Comparison of ENCODE assay signal across 8 cellular contexts in genomic region chr7:92528188-92528957, GRCh38. TPM values are rescaled to one million over a fixed set of nuclear protein-coding genes. Genes with fewer than 3 reads are reported as not detected.
A peak's percentile ranks its signal among the peaks of the same experiment; 100 is the strongest.
DNase-seq lines count a peak whose midpoint lies in the region; ATAC-seq and TF ChIP-seq lines count a peak whose summit lies in the region.

TSS of gene PEX1 (minus strand) at chr7:92528520. CDS start at chr7:92528435, 85 bp downstream.
TSS of gene RBM48 (plus strand) at chr7:92528795. CDS start at chr7:92528814, 19 bp downstream.

- H3K9ac ChIP-seq in smooth muscle cell (ENCODE audit: low read depth): peak within 1 kb of the TSS; percentile 95

- no peaks in the 10 kb centered on the region for H3K9me3 ChIP-seq in smooth muscle cell (replicated peaks; ENCODE audit: low read depth)

- peak; percentile 24 for TF ChIP-seq CTCF in AG09319 (IDR thresholded peaks at IDR 0.05; ENCODE audit: low read depth, low read length)
- TF ChIP-seq CTCF in WTC11 (IDR thresholded peaks at IDR 0.05): no peak; the same call in 1 of the 2 replicates
- TF ChIP-seq CTCF in cardiac fibroblast (IDR thresholded peaks at IDR 0.05; ENCODE audit: low read depth, low read length): peak; percentile 17
- peak; percentile 8 for TF ChIP-seq CTCF in smooth muscle cell (IDR thresholded peaks at IDR 0.05; ENCODE audit: borderline replicate concordance, insufficient read depth, poor library complexity, severe bottlenecking)

- POLR2A ChIA-PET in WTC11 (lab: Charles Lee): interaction anchor here (0.5 to 2.0 kb wide), 7 partner anchors 21 to 588 kb away, joined by 3 to 8 read pairs (median 4); partner anchors contain the start of genes AKAP9, ANKIB1 and KRIT1

- H3K9me3 Mint-ChIP-seq in WTC11: no peaks in the 10 kb centered on the region

- peaks cover 18% of the 10 kb centered on the region for H3K4me1 Mint-ChIP-seq in WTC11

- peak; percentile 98 for ATAC-seq in HG03196 (IDR thresholded peaks at IDR 0.05; ENCODE audit: unreplicated experiment)
- ATAC-seq in WTC11: peak; percentile 96

- DNase-seq in AG09319 (ENCODE audit: extremely low read depth, low read depth): peak; percentile 98
- peak; percentile 99 for DNase-seq in NCI-H226
- DNase-seq in WTC11 (ENCODE audit: low spot score): peak; percentile 97
- DNase-seq in cardiac fibroblast (ENCODE audit: low read depth in 2 of 2): peak; percentile 99
- DNase-seq in iPS-NIHi7 (ENCODE audit: extremely low spot score): peak; percentile 98
- DNase-seq in smooth muscle cell (lab: John Stamatoyannopoulos, UW; ENCODE audit: unreplicated experiment): peak; percentile 78

- in situ Hi-C loops in GM18951 (cut with MboI; ENCODE audit: low sequenced_read_pairs, unreplicated experiment): no loop called here

- peak within 1 kb of the TSS; percentile 91 for H3K27ac ChIP-seq in smooth muscle cell (ENCODE audit: low read depth)

- H3K4me1 ChIP-seq in smooth muscle cell (ENCODE audit: low read depth): peaks cover 18% of the 10 kb centered on the region

- no peaks in the 10 kb centered on the region for H3K27me3 ChIP-seq in smooth muscle cell (ENCODE audit: low read depth)

- peak within 1 kb of the TSS; percentile 92 for H3K4me2 ChIP-seq in smooth muscle cell

- WGBS in smooth muscle cell (ENCODE audit: low lambda C conversion rate): 1% methylated on average over 56 of the region's 79 CpGs

- peak; percentile 71 for TF ChIP-seq POLR2A in GM18951 (IDR thresholded peaks at IDR 0.05; ENCODE audit: extremely low read depth, insufficient read depth, insufficient read length)

- peaks cover 23% of the 10 kb centered on the region for H3K36me3 Mint-ChIP-seq in WTC11

- H3F3A ChIP-seq in smooth muscle cell (ENCODE audit: low read depth): no peaks in the 10 kb centered on the region

- H3K27ac Mint-ChIP-seq in WTC11: peak within 1 kb of the TSS; percentile 96

- H3K4me3 ChIP-seq in cardiac fibroblast (replicated peaks in 1 of 2; ENCODE audit: low read depth in 2 of 2, low read length in 2 of 2) (peak within 1 kb of the TSS; percentile 91 to 96), smooth muscle cell (peak within 1 kb of the TSS; percentile 84)

- H3K4me3 Mint-ChIP-seq in WTC11: peak within 1 kb of the TSS; percentile 91

- CTCF ChIA-PET in WTC11 (lab: Charles Lee): interaction anchor here (0.7 to 1.6 kb wide), 27 partner anchors 11 to 648 kb away, joined by 3 to 17 read pairs (median 5); partner anchors contain the start of genes CDK6, CYP51A1, FAM133B and GATAD1

- H3K36me3 ChIP-seq in smooth muscle cell (ENCODE audit: low read depth): peaks cover 17% of the 10 kb centered on the region

- H4K20me1 ChIP-seq in smooth muscle cell (ENCODE audit: low read depth): no peaks in the 10 kb centered on the region

- peaks cover 22% of the 10 kb centered on the region for H3K79me2 ChIP-seq in smooth muscle cell (ENCODE audit: low read depth)

- H2AFZ ChIP-seq in smooth muscle cell (ENCODE audit: low read depth): peak within 1 kb of the TSS; percentile 98

- no peaks in the 10 kb centered on the region for H3K27me3 Mint-ChIP-seq in WTC11 (ENCODE audit: low read depth)

TF ChIP-seq in WTC11, 78 proteins besides CTCF, POLR2A, EP300 and RAD21 (continues in another document):
- TF ChIP-seq ZNF396 (CRISPR knock-in tag; IDR thresholded peaks at IDR 0.05; ENCODE audit: borderline replicate concordance): no peak
- TF ChIP-seq FOXP1 (CRISPR knock-in tag; IDR thresholded peaks at IDR 0.05; ENCODE audit: borderline replicate concordance): peak; percentile 89
- peak; percentile 74 for TF ChIP-seq CREM (CRISPR knock-in tag; IDR thresholded peaks at IDR 0.05)
- 0 out of 2 replicates have a peak, but pooled peaks have one; percentile 28 for TF ChIP-seq TCF7 (CRISPR knock-in tag; IDR thresholded peaks at IDR 0.05; ENCODE audit: low read depth)
- peak; percentile 100 for TF ChIP-seq FOXK1 (CRISPR knock-in tag; IDR thresholded peaks at IDR 0.05)
- TF ChIP-seq ZBTB43 (CRISPR knock-in tag; IDR thresholded peaks at IDR 0.05): no peak
- TF ChIP-seq SP1 (CRISPR knock-in tag; conservative IDR thresholded peaks at IDR 0.05): peak; percentile 88
- peak; percentile 44; the same call in 1 of the 2 replicates for TF ChIP-seq ZNF423 (CRISPR knock-in tag; IDR thresholded peaks at IDR 0.05)
- TF ChIP-seq SMAD4 (CRISPR knock-in tag; IDR thresholded peaks at IDR 0.05): no peak
- peak; percentile 66 for TF ChIP-seq ARID4B (CRISPR knock-in tag; IDR thresholded peaks at IDR 0.05; ENCODE audit: borderline replicate concordance)
- TF ChIP-seq GABPB1 (CRISPR knock-in tag; IDR thresholded peaks at IDR 0.05): peak; percentile 65
- no peak for TF ChIP-seq IRF2 (CRISPR knock-in tag; IDR thresholded peaks at IDR 0.05; ENCODE audit: borderline replicate concordance, low read depth)
- no peak for TF ChIP-seq KAT7 (CRISPR knock-in tag; IDR thresholded peaks at IDR 0.05; ENCODE audit: borderline replicate concordance)
- TF ChIP-seq HMGXB4 (CRISPR knock-in tag; IDR thresholded peaks at IDR 0.05): 0 out of 2 replicates have a peak, but pooled peaks have one; percentile 17
- TF ChIP-seq NFE2L1 (CRISPR knock-in tag; IDR thresholded peaks at IDR 0.05): no peak; the same call in 1 of the 2 replicates
- TF ChIP-seq TEAD1 (CRISPR knock-in tag; IDR thresholded peaks at IDR 0.05): peak; percentile 72; the same call in 1 of the 2 replicates
- TF ChIP-seq, protein P1, sequence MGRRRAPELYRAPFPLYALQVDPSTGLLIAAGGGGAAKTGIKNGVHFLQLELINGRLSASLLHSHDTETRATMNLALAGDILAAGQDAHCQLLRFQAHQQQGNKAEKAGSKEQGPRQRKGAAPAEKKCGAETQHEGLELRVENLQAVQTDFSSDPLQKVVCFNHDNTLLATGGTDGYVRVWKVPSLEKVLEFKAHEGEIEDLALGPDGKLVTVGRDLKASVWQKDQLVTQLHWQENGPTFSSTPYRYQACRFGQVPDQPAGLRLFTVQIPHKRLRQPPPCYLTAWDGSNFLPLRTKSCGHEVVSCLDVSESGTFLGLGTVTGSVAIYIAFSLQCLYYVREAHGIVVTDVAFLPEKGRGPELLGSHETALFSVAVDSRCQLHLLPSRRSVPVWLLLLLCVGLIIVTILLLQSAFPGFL (CRISPR knock-in tag; IDR thresholded peaks at IDR 0.05; ENCODE audit: borderline replicate concordance): no peak

RNA-seq across cellular contexts. Expression of gene PEX1, which starts in this region (rescaled TPM):
- total RNA-seq in WTC11 (2021) (24.1 to 25.4 TPM (median 24.9 TPM) in 3 replicates), smooth muscle cell (10.8 and 11.7 TPM in 2 replicates)
- 4.4 and 6.0 TPM in 2 replicates for polyA plus RNA-seq in smooth muscle cell

RNA-seq across cellular contexts. Expression of gene RBM48, which starts in this region (rescaled TPM):
- total RNA-seq in WTC11 (2021) (8.0 to 8.6 TPM (median 8.4 TPM) in 3 replicates), smooth muscle cell (9.1 and 12.4 TPM in 2 replicates)
- polyA plus RNA-seq in smooth muscle cell: 7.5 and 8.6 TPM in 2 replicates

Comparison
In these comparisons a context has a peak if more than half of its experiments do, and no peak if none do; other contexts are left out.
1. Peak in every context shown above with its lines: DNase-seq, ATAC-seq, H3K4me3 ChIP-seq and H3K27ac ChIP-seq.